In genomic region chr4:182918044-182918607, GRCh38 we compare ENCODE assay signal across 8 cellular contexts. TPM values are rescaled to one million over a fixed set of nuclear protein-coding genes. Genes with fewer than 3 reads are reported as not detected.
A peak's percentile ranks its signal among the peaks of the same experiment; 100 is the strongest.
DNase-seq lines count a peak whose midpoint lies in the region; ATAC-seq and TF ChIP-seq lines count a peak whose summit lies in the region.

No MANE protein-coding gene starts in this region.

- peak overlapping the region; percentile 49 for H3K14ac ChIP-seq in IMR-90 (replicated peaks; ENCODE audit: low read depth, low read length)

- no peaks in the 10 kb centered on the region for H4K20me1 ChIP-seq in IMR-90 (ENCODE audit: insufficient read depth, low read length)

- H3K4me1 ChIP-seq in ES-I3 (ENCODE audit: insufficient read depth, low read length), result peaks cover 3% of the 10 kb centered on the region; the same call in 1 of the 2 replicates
- H3K4me1 ChIP-seq in IMR-90 (ENCODE audit: control insufficient read depth, insufficient read depth, low read length), result peaks cover 16% of the 10 kb centered on the region

- peak overlapping the region; percentile 47; the same call in 1 of the 2 replicates for H2BK120ac ChIP-seq in IMR-90 (ENCODE audit: low read depth, low read length)

- H3K79me1 ChIP-seq in IMR-90 (ENCODE audit: low read depth in 1 of 2, low read length in 2 of 2), result peaks cover 28 to 43% of the 10 kb centered on the region in 2 experiments

- peak overlapping the region; percentile 97 for H3K27ac ChIP-seq in IMR-90 (ENCODE audit: insufficient read depth, low read length)
- peak overlapping the region; percentile 73 for H3K27ac ChIP-seq in cingulate gyrus (ENCODE audit: low read depth, low read length)

- ATAC-seq in GM21526 (IDR thresholded peaks at IDR 0.05; ENCODE audit: low FRiP score, unreplicated experiment), result peak; percentile 32
- ATAC-seq in IMR-90 (ENCODE audit: low read depth), result no peak
- ATAC-seq in natural killer cell, result no peak

- peaks cover 2% of the 10 kb centered on the region for H3K36me3 Mint-ChIP-seq in natural killer cell

- no peak for DNase-seq in IMR-90
- DNase-seq in natural killer cell, result no peak
- DNase-seq in DMS114 treated with DMSO at 0.1 percent for 48 hours (lab: John Stamatoyannopoulos, UW; ENCODE audit: unreplicated experiment), result no peak
- no peak for DNase-seq in NCI-H2029 treated with DMSO at 0.1 percent for 48 hours (lab: John Stamatoyannopoulos, UW)
- DNase-seq in G401 (ENCODE audit: low spot score), result no peak

- peak overlapping the region; percentile 91 for H2BK5ac ChIP-seq in IMR-90 (ENCODE audit: low read depth, low read length, poor library complexity, severe bottlenecking)

- no peak overlapping the region; the same call in 2 of the 3 replicates for H2BK15ac ChIP-seq in IMR-90 (ENCODE audit: low read depth, low read length)

- H3K9me1 ChIP-seq in IMR-90 (ENCODE audit: insufficient read depth, low read length), result peaks cover 28% of the 10 kb centered on the region

- H3K23ac ChIP-seq in IMR-90 (ENCODE audit: low read depth, low read length), result peak overlapping the region; percentile 83

- peak overlapping the region; percentile 85 for H3K4me3 Mint-ChIP-seq in natural killer cell

- peaks cover 36 to 40% of the 10 kb centered on the region in 2 donors for H3K4me1 Mint-ChIP-seq in natural killer cell

- H3K9ac ChIP-seq in ES-I3 (ENCODE audit: low read depth, low read length), result peak overlapping the region; percentile 68; the same call in 1 of the 2 replicates
- peak overlapping the region; percentile 91 for H3K9ac ChIP-seq in IMR-90 (ENCODE audit: low read depth, low read length)

- peak overlapping the region; percentile 83 for H3K4ac ChIP-seq in IMR-90 (ENCODE audit: low read depth, low read length)

- peak overlapping the region; percentile 97 for H2AFZ ChIP-seq in IMR-90 (replicated peaks; ENCODE audit: low read length, poor library complexity)

- H3K18ac ChIP-seq in IMR-90 (ENCODE audit: low read depth, low read length), result peak overlapping the region; percentile 84

- H3K4me3 ChIP-seq in IMR-90 (ENCODE audit: insufficient read depth, low read depth, low read length), result peak overlapping the region; percentile 65

- H4K8ac ChIP-seq in IMR-90 (ENCODE audit: low read depth in 2 of 2, low read length in 2 of 2), result peak overlapping the region; percentile 82 to 90; a peak in 3 of 4 replicates

- no peaks in the 10 kb centered on the region for H3K9me3 ChIP-seq in ES-I3 (ENCODE audit: control insufficient read depth, insufficient read depth, low read length)
- H3K9me3 ChIP-seq in IMR-90 (ENCODE audit: control insufficient read depth, insufficient read depth, low read length), result no peaks in the 10 kb centered on the region

- peak overlapping the region; percentile 80 for H3K56ac ChIP-seq in IMR-90 (ENCODE audit: extremely low read depth, insufficient read depth, low read length)

- no TSS peak for BruUV-seq in IMR-90 (replicated peaks; lab: Mats Ljungman, UMichigan)

- no peak for TF ChIP-seq POLR2A in IMR-90 (IDR thresholded peaks at IDR 0.05; ENCODE audit: low read depth, low read length)

- CTCF ChIA-PET in IMR-90 (lab: Yijun Ruan, JAX), result interaction anchor here (0.6 to 0.7 kb wide), 3 partner anchors 11 to 575 kb away, joined by 3 read pairs; no protein-coding TSS in a partner anchor

- H2BK20ac ChIP-seq in IMR-90 (ENCODE audit: low read depth, low read length), result no peak overlapping the region

- peaks cover 0 to 2% of the 10 kb centered on the region in 2 donors for H3K9me3 Mint-ChIP-seq in natural killer cell

- in situ Hi-C loops in IMR-90 (cut with MboI; ENCODE audit: low sequenced_read_pairs) (no loop called here), G401 (cut with HindIII; ENCODE audit: low sequenced_read_pairs) (no loop called here)

- POLR2A ChIA-PET in IMR-90 (lab: Charles Lee; ENCODE audit: unreplicated experiment), result no interaction called here

- peak overlapping the region; percentile 90 to 91 for H3K27ac Mint-ChIP-seq in natural killer cell

- peak overlapping the region; percentile 94 for H3K4me2 ChIP-seq in IMR-90 (ENCODE audit: low read depth, low read length)

- intact Hi-C loops in IMR-90 (cut with micrococcal nuclease) (no loop called here), natural killer cell (cut with micrococcal nuclease) (loop anchor here (1.0 kb wide), 1 partner anchor 109 kb away; no protein-coding TSS in a partner anchor)

- H3K36me3 ChIP-seq in ES-I3 (ENCODE audit: insufficient read depth, low read length) (peaks cover 10% of the 10 kb centered on the region; the same call in 1 of the 2 replicates), IMR-90 (ENCODE audit: control insufficient read depth, insufficient read depth, low read length) (peaks cover 16% of the 10 kb centered on the region)

- TF ChIP-seq RAD21 in IMR-90 (IDR thresholded peaks at IDR 0.05; ENCODE audit: low read length), result no peak

- peak overlapping the region; percentile 87 for H2AK9ac ChIP-seq in IMR-90 (replicated peaks; ENCODE audit: low read depth, low read length, poor library complexity)

- dilution Hi-C loops in IMR-90 (cut with HindIII; ENCODE audit: low sequenced_read_pairs, unreplicated experiment), result loop anchor here (25.0 kb wide), 1 partner anchor 344 kb away; no protein-coding TSS in a partner anchor

- H3K27me3 ChIP-seq in IMR-90 (ENCODE audit: control insufficient read depth, insufficient read depth, low read length), result no peaks in the 10 kb centered on the region

- peak overlapping the region; percentile 62 for H2AK5ac ChIP-seq in IMR-90 (ENCODE audit: low read depth, low read length)

- H3K27me3 Mint-ChIP-seq in natural killer cell (ENCODE audit: low read depth in 2 of 2), result no peaks in the 10 kb centered on the region

- TF ChIP-seq CTCF in IMR-90 (conservative IDR thresholded peaks at IDR 0.05; ENCODE audit: low read depth, low read length) (no peak), natural killer cell (IDR thresholded peaks at IDR 0.05) (no peak)

- peak overlapping the region; percentile 91 for H4K5ac ChIP-seq in IMR-90 (ENCODE audit: low read depth, low read length)

- peak overlapping the region; percentile 46; the same call in 1 of the 2 replicates for H4K91ac ChIP-seq in IMR-90 (ENCODE audit: insufficient read depth, low read depth, low read length)

- WGBS in IMR-90 (ENCODE audit: extremely low coverage in 2 of 2, insufficient read length in 1 of 2), 2 experiments, result 13% methylated on average over 1 of the region's 12 CpGs; no CpG with 5 or more reads in 1 of the 2 experiments

TF ChIP-seq in IMR-90, 13 proteins besides CTCF, POLR2A, EP300 and RAD21:
- no peak for TF ChIP-seq MXI1 (IDR thresholded peaks at IDR 0.05; ENCODE audit: borderline replicate concordance, low read depth, low read length)
- TF ChIP-seq RFX5 (IDR thresholded peaks at IDR 0.05; ENCODE audit: low read depth, low read length), result no peak
- no peak for TF ChIP-seq NFE2L2 (IDR thresholded peaks at IDR 0.05; ENCODE audit: low read depth, low read length)
- no peak for TF ChIP-seq ELK1 (IDR thresholded peaks at IDR 0.05; ENCODE audit: borderline replicate concordance, low read depth, low read length)
- TF ChIP-seq CHD1 (IDR thresholded peaks at IDR 0.05; ENCODE audit: low read depth, low read length), result no peak
- TF ChIP-seq, protein P1, sequence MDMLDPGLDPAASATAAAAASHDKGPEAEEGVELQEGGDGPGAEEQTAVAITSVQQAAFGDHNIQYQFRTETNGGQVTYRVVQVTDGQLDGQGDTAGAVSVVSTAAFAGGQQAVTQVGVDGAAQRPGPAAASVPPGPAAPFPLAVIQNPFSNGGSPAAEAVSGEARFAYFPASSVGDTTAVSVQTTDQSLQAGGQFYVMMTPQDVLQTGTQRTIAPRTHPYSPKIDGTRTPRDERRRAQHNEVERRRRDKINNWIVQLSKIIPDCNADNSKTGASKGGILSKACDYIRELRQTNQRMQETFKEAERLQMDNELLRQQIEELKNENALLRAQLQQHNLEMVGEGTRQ (IDR thresholded peaks at IDR 0.05; ENCODE audit: low read depth, low read length), result no peak
- TF ChIP-seq CEBPB (IDR thresholded peaks at IDR 0.05; ENCODE audit: low read depth, low read length), result no peak
- TF ChIP-seq MAZ (IDR thresholded peaks at IDR 0.05; ENCODE audit: borderline replicate concordance, low read depth, low read length), result no peak
- no peak for TF ChIP-seq RCOR1 (IDR thresholded peaks at IDR 0.05; ENCODE audit: insufficient replicate concordance, low read length)
- no peak for TF ChIP-seq MAFK (IDR thresholded peaks at IDR 0.05; ENCODE audit: low read depth, low read length)
- no peak for TF ChIP-seq SMC3 (IDR thresholded peaks at IDR 0.05; ENCODE audit: low read depth, low read length)
- no peak for TF ChIP-seq FOS (IDR thresholded peaks at IDR 0.05; ENCODE audit: low read depth, low read length)
- no peak for TF ChIP-seq BHLHE40 (IDR thresholded peaks at IDR 0.05; ENCODE audit: low read depth, low read length)

RNA-seq across cellular contexts. Expression of gene DCTD, which starts 0.9 kb away (rescaled TPM):
- total RNA-seq in IMR-90 (2012; rRNA removed), result 84.2 and 90.3 TPM in 2 replicates
- 113 and 127 TPM in 2 replicates for polyA plus RNA-seq in IMR-90 (2012; rRNA removed)
- 99.3 and 108 TPM in 2 replicates for polyA plus RNA-seq in IMR-90 (2012; cell fraction: cytosol; rRNA removed)
- polyA plus RNA-seq in IMR-90 (2012; cell fraction: nucleus; rRNA removed; ENCODE audit: low replicate concordance), result 122 and 215 TPM in 2 replicates
- total RNA-seq in natural killer cell, result 10 to 100 TPM; 57.2 to 68.2 (median 68.1) TPM
- total RNA-seq in G401 (2014; rRNA removed; shearing (Covaris generic)), result 107 and 122 TPM in 2 replicates
